ENCODE assay signal across 23 cellular contexts in the genomic region with DNA sequence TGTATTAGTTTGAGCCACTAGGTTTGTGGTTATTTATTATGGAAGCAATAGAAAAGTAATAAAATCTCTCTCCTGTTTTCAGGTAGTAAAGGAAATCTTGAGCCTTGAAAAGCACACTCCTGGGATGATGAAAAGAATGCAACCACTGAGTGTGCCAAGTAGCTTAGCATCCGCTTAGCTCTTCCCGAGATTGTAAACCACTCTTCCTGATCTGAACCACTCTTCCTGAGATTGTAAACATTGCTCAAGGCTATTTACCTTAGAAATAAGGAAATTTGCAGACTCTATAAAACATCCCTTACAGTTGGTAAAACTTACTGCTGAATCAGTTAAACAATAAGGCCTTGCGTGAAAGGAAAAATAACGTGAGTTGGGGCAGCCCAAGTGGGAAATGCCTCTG. TPM values are rescaled to one million over a fixed set of nuclear protein-coding genes. Genes with fewer than 3 reads are reported as not detected.
"Had no signal": no experiment of that assay in that cellular context is flagged by ENCODE, and none has a peak within 500 bp of the region (broad histone marks: within the 10 kb centered on the region; RNA-seq: fewer than 3 reads in every experiment).

No MANE protein-coding gene starts in this region.

- H3K9me3 ChIP-seq: esophagus squamous epithelium, stomach, testis had no signal

- H3K36me3 ChIP-seq: brain microvascular endothelial cell, esophagus squamous epithelium, stomach had no signal

- DNase-seq: activated CD4-positive, alpha-beta T cell treated with anti-CD3 and anti-CD28 coated beads, Interleukin-2, amount 10 ng/mL, durations not matched to agents 7 days and 5 days; activated CD4-positive, CD25-positive, alpha-beta regulatory T cell; activated CD8-positive, alpha-beta T cell treated with anti-CD3 and anti-CD28 coated beads, Interleukin-2, amount 10 ng/mL, durations not matched to agents 7 days and 5 days; activated naive CD4-positive, alpha-beta T cell treated with Interleukin-2 at 50 U/mL for 16 hours; activated naive CD8-positive, alpha-beta T cell treated with anti-CD3 and anti-CD28 coated beads, Interleukin-2, amount 50 U/mL, for 24 hours; activated T-cell treated with anti-CD3 and anti-CD28 coated beads, Interleukin-2, amount 50 U/mL, for 24 hours; anterior cingulate cortex; brain microvascular endothelial cell; cerebellar nuclear complex; cortex of kidney; effector CD4-positive, alpha-beta T cell; esophagus squamous epithelium; occipital lobe; posterior cingulate gyrus; retina; stimulated activated CD4-positive, alpha-beta T cell treated with anti-CD3 and anti-CD28 coated beads, Interleukin-15, amount 100 ng/mL, for 24 hours; stimulated activated CD4-positive, alpha-beta T cell treated with anti-CD3 and anti-CD28 coated beads, Interleukin-2, amount 100 ng/mL, for 48 hours; stomach; T-helper 1 cell; T-helper 9 cell; testis had no signal

- H3K4me3 ChIP-seq: esophagus squamous epithelium, stomach, testis had no signal

- ATAC-seq: activated CD8-positive, alpha-beta T cell treated with anti-CD3 and anti-CD28 coated beads, Interleukin-2, amount 10 ng/mL, durations not matched to agents 7 days and 5 days; activated naive CD8-positive, alpha-beta T cell treated with anti-CD3 and anti-CD28 coated beads, Interleukin-2, amount 50 U/mL, for 24 hours; SK-N-SH treated with all-trans-retinoic acid at 6 μM for 48 hours had no signal

- H3K4me1 ChIP-seq: stomach, testis had no signal

- H3K27ac ChIP-seq: brain microvascular endothelial cell, stomach, testis had no signal

- H3K27me3 ChIP-seq: brain microvascular endothelial cell, esophagus squamous epithelium, stomach, testis had no signal

RNA-seq across cellular contexts. Expression of a gene that starts 17.4 kb away (rescaled TPM):
- total RNA-seq: activated CD4-positive, alpha-beta T cell treated with anti-CD3 and anti-CD28 coated beads, Interleukin-2, amount 10 ng/mL, durations not matched to agents 7 days and 5 days; activated CD8-positive, alpha-beta T cell treated with anti-CD3 and anti-CD28 coated beads, Interleukin-2, amount 10 ng/mL, durations not matched to agents 7 days and 5 days; activated T-helper 2 cell treated with anti-CD3 and anti-CD28 coated beads, Interferon-gamma antibody, Interleukin-2, Interleukin-4, amounts not matched to agents 10 μg/mL and 5 μg/mL and 100 μg/mL, durations not matched to agents 14 hours and 24 hours and 36 hours had no signal
